9 cellular contexts compared by ENCODE assay signal in the genomic region with DNA sequence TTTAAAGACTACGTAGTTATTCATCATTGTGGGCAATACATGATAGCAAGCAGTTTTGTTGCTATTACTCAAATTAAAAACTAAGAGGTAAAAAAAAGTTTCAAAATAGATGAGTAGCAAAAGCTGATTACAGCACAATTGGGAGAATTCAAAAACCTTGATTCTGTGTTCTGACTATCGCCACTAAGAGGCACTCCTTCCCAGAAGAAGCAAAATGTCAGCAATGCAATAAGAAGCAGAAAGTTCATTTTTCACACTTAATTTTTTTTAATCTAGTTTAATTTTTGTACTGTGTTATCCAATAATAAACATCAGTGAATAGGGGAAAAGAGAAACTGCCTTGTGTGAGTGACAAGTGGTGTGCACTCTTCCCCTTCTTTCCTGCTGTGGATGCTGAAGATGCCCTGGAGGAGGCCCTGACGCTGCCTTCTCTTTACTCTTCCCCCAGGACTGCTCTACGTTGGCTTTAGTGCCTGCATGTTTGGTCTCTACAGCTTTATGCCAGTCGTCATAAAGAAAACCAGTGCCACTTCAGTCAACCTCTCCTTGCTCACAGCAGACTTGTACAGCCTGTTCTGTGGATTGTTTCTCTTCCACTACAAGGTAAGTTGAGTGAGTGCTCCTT.
A peak's percentile ranks its signal among the peaks of the same experiment; 100 is the strongest.
DNase-seq lines count a peak whose midpoint lies in the region; ATAC-seq, FAIRE-seq and TF ChIP-seq lines count a peak whose summit lies in the region.
"Had no signal": no experiment of that assay in that cellular context is flagged by ENCODE, and none has a peak within 500 bp of the region (broad histone marks: within the 10 kb centered on the region; RNA-seq: fewer than 3 reads in every experiment).

No MANE protein-coding gene starts in this region.

- peak in 3 of 7 experiments; percentile 5 to 27 (median 7) for TF ChIP-seq CTCF in stomach (IDR thresholded peaks at IDR 0.05)

- DNase-seq in HCEC 1CT = peak; percentile 27
- peak; percentile 44 to 67 for DNase-seq in SJCRH30
- no peak for DNase-seq in frontal cortex (ENCODE audit: low spot score in 2 of 2)
- DNase-seq in superior temporal gyrus (ENCODE audit: extremely low spot score) = peak; percentile 72
- DNase-seq in activated gamma-delta T cell treated with Interleukin-2 at 50 U/mL for 16 hours = no peak
- DNase-seq in stomach = no peak
- DNase-seq: naive thymus-derived CD8-positive, alpha-beta T cell; T-helper 9 cell had no signal

- H3K36me3 ChIP-seq in SJCRH30 = no peaks in the 10 kb centered on the region
- H3K36me3 ChIP-seq in stomach = no peaks in the 10 kb centered on the region

- no peak for ATAC-seq in GM21526 (IDR thresholded peaks at IDR 0.05; ENCODE audit: low FRiP score, unreplicated experiment)
- ATAC-seq: naive thymus-derived CD8-positive, alpha-beta T cell had no signal

- TF ChIP-seq EP300 in stomach (IDR thresholded peaks at IDR 0.05) = no peak

- TF ChIP-seq POLR2A in stomach (IDR thresholded peaks at IDR 0.05) = no peak

- FAIRE-seq in frontal cortex (lab: Jason Lieb, UNC) = peak; percentile 86

- no peaks in the 10 kb centered on the region for H3K27me3 ChIP-seq in SJCRH30
- H3K27me3 ChIP-seq in stomach = no peaks in the 10 kb centered on the region

- H3K9me3 ChIP-seq in SJCRH30 (replicated peaks) = no peaks in the 10 kb centered on the region
- no peaks in the 10 kb centered on the region for H3K9me3 ChIP-seq in stomach

- H3K27ac ChIP-seq in SJCRH30 = peak overlapping the region; percentile 90
- no peak overlapping the region for H3K27ac ChIP-seq in stomach

- H3K4me1 ChIP-seq in SJCRH30 (peaks cover 29% of the 10 kb centered on the region), stomach (peaks cover 0 to 9% (median 3%) of the 10 kb centered on the region in 4 donors)

- 65 to 75% (median 72%) methylated on average over 5 of the region's 5 CpGs for WGBS in stomach, 5 donors

- intact Hi-C loops in stomach (cut with DNase I; ENCODE audit: low total_unique reads) = loop anchor here (10.0 kb wide), 2 partner anchors 220 to 820 kb away; no protein-coding TSS in a partner anchor

- H3K4me3 ChIP-seq in SJCRH30 (no peak overlapping the region), stomach (no peak overlapping the region)

Comparison
In these comparisons a context has a peak if more than half of its experiments do, and no peak if none do; other contexts are left out.
1. DNase-seq: peak in HCEC 1CT (single experiment), SJCRH30 (2 of 2) and superior temporal gyrus (single experiment); none in frontal cortex (0 of 2), activated gamma-delta T cell treated with Interleukin-2 at 50 U/mL for 16 hours (single experiment) and stomach (single experiment).